ENCODE assay signal across 13 cellular contexts in genomic region chr13:114115796-114116195, GRCh38. TPM values are rescaled to one million over a fixed set of nuclear protein-coding genes. Genes with fewer than 3 reads are reported as not detected.
DNase-seq lines count a peak whose midpoint lies in the region; TF ChIP-seq lines count a peak whose summit lies in the region.
"Had no signal": no experiment of that assay in that cellular context is flagged by ENCODE, and none has a peak within 500 bp of the region (broad histone marks: within the 10 kb centered on the region; RNA-seq: fewer than 3 reads in every experiment).

No MANE protein-coding gene starts in this region.

- H4K20me1 ChIP-seq in mammary epithelial cell (ENCODE audit: insufficient read depth, low read length) = no peaks in the 10 kb centered on the region

- H3K4me3 ChIP-seq in mammary epithelial cell (replicated peaks in 1 of 3; ENCODE audit: insufficient read depth in 1 of 3, low read depth in 2 of 3, low read length in 3 of 3) = no peak overlapping the region
- H3K4me3 ChIP-seq in transverse colon = no peak overlapping the region
- H3K4me3 ChIP-seq in testis = no peak overlapping the region
- no peak overlapping the region for H3K4me3 ChIP-seq in MG63
- H3K4me3 ChIP-seq: gastrocnemius medialis had no signal

- H3K27ac Mint-ChIP-seq in MCF 10A (ENCODE audit: low read depth, unreplicated experiment) = peak overlapping the region; percentile 40
- peak overlapping the region; percentile 91 for H3K27ac Mint-ChIP-seq in activated naive CD8-positive, alpha-beta T cell
- peak overlapping the region; percentile 47 for H3K27ac Mint-ChIP-seq in mesothelial cell of epicardium

- no peak for TF ChIP-seq POLR2A in transverse colon (IDR thresholded peaks at IDR 0.05)
- no peak for TF ChIP-seq POLR2A in testis (IDR thresholded peaks at IDR 0.05)

- no peak overlapping the region for H3K9ac ChIP-seq in mammary epithelial cell (ENCODE audit: insufficient read depth, low read length)

- H3K4me1 ChIP-seq in mammary epithelial cell (ENCODE audit: insufficient read depth, low read length) (peaks cover 11% of the 10 kb centered on the region), transverse colon (peaks cover 21 to 45% (median 39%) of the 10 kb centered on the region in 4 donors), testis (peaks cover 7% of the 10 kb centered on the region)

- dilution Hi-C loops in mammary epithelial cell (cut with HindIII; ENCODE audit: low sequenced_read_pairs) = no loop called here

- BruUV-seq in MCF 10A (replicated peaks; lab: Mats Ljungman, UMichigan) = no TSS peak
- no TSS peak for BruUV-seq in mammary epithelial cell (replicated peaks; lab: Mats Ljungman, UMichigan)

- no peak overlapping the region for H3K27ac ChIP-seq in mammary epithelial cell (ENCODE audit: insufficient read depth, low read depth, low read length)
- peak overlapping the region; percentile 47 to 70 (median 63) for H3K27ac ChIP-seq in transverse colon
- no peak overlapping the region for H3K27ac ChIP-seq in testis

- no peak overlapping the region for H2AFZ ChIP-seq in mammary epithelial cell (ENCODE audit: low read depth, low read length)

- H3K79me2 ChIP-seq in mammary epithelial cell (ENCODE audit: insufficient read depth, low read length) = no peaks in the 10 kb centered on the region

- H3K4me2 ChIP-seq in mammary epithelial cell (ENCODE audit: insufficient read depth, low read depth, low read length) = no peak overlapping the region

- WGBS in mammary epithelial cell (ENCODE audit: low coverage, missing lambda C conversion rate) = 94% methylated on average over 7 of the region's 13 CpGs
- 70 to 89% methylated on average over 8 to 13 of the region's 13 CpGs for WGBS in transverse colon (ENCODE audit: low coverage in 1 of 2), 2 donors
- WGBS in testis, 2 donors = 88 to 90% methylated on average over 9 to 13 of the region's 13 CpGs

- no peak for DNase-seq in MCF 10A (ENCODE audit: unreplicated experiment)
- DNase-seq in mammary epithelial cell = no peak
- no peak for DNase-seq in mesothelial cell of epicardium (ENCODE audit: low spot score in 2 of 2, unreplicated experiment in 2 of 2)
- peak; percentile 7 for DNase-seq in transverse colon
- DNase-seq in testis = no peak
- DNase-seq in stimulated activated CD4-positive, alpha-beta T cell treated with anti-CD3 and anti-CD28 coated beads, Interleukin-2, amount 100 ng/mL, for 48 hours = no peak
- no peak for DNase-seq in MG63
- DNase-seq: C1 segment of cervical spinal cord, H7, NCI-H774, occipital lobe had no signal

- no peaks in the 10 kb centered on the region for H3K9me3 Mint-ChIP-seq in MCF 10A (ENCODE audit: unreplicated experiment)
- no peaks in the 10 kb centered on the region for H3K9me3 Mint-ChIP-seq in activated naive CD8-positive, alpha-beta T cell (ENCODE audit: low read depth)
- H3K9me3 Mint-ChIP-seq in mesothelial cell of epicardium = no peaks in the 10 kb centered on the region

- TF ChIP-seq EP300 in transverse colon (IDR thresholded peaks at IDR 0.05; ENCODE audit: low read depth) = no peak

- intact Hi-C loops in MCF 10A (cut with micrococcal nuclease) = no loop called here
- intact Hi-C loops in mammary epithelial cell (cut with micrococcal nuclease) = no loop called here
- intact Hi-C loops in transverse colon (cut with DNase I; ENCODE audit: low total_unique reads) = no loop called here
- intact Hi-C loops in testis (cut with DNase I; ENCODE audit: low total_unique reads) = no loop called here

- H3K4me3 Mint-ChIP-seq in MCF 10A (ENCODE audit: unreplicated experiment) (no peak overlapping the region), mesothelial cell of epicardium (no peak overlapping the region)
- H3K4me3 Mint-ChIP-seq in activated naive CD8-positive, alpha-beta T cell = no peak overlapping the region

- no peaks in the 10 kb centered on the region for H3K27me3 Mint-ChIP-seq in MCF 10A (ENCODE audit: insufficient read depth, unreplicated experiment)
- no peaks in the 10 kb centered on the region for H3K27me3 Mint-ChIP-seq in activated naive CD8-positive, alpha-beta T cell
- peaks cover 2% of the 10 kb centered on the region for H3K27me3 Mint-ChIP-seq in mesothelial cell of epicardium (ENCODE audit: low read depth)

- POLR2A ChIA-PET in MCF 10A (lab: Yijun Ruan, JAX) = no interaction called here

- H3K27me3 ChIP-seq in mammary epithelial cell (ENCODE audit: insufficient read depth, low read length) (no peaks in the 10 kb centered on the region), transverse colon (no peaks in the 10 kb centered on the region), testis (no peaks in the 10 kb centered on the region), MG63 (no peaks in the 10 kb centered on the region)
- H3K27me3 ChIP-seq: gastrocnemius medialis had no signal

- H3K36me3 ChIP-seq in mammary epithelial cell (ENCODE audit: insufficient read depth, low read length) (no peaks in the 10 kb centered on the region), transverse colon (no peaks in the 10 kb centered on the region), testis (ENCODE audit: low read depth, missing control alignments) (no peaks in the 10 kb centered on the region), MG63 (peaks cover 12% of the 10 kb centered on the region)
- H3K36me3 ChIP-seq: gastrocnemius medialis had no signal

- CTCF ChIA-PET in MCF 10A (lab: Yijun Ruan, JAX) (no interaction called here), mammary epithelial cell (lab: Charles Lee; ENCODE audit: low non-redundant PET) (no interaction called here)

- H3K4me1 Mint-ChIP-seq in MCF 10A (ENCODE audit: insufficient read depth, unreplicated experiment) (peaks cover 9% of the 10 kb centered on the region), mesothelial cell of epicardium (peaks cover 39% of the 10 kb centered on the region)
- peaks cover 69% of the 10 kb centered on the region for H3K4me1 Mint-ChIP-seq in activated naive CD8-positive, alpha-beta T cell (ENCODE audit: low read depth)

- in situ Hi-C loops in mammary epithelial cell (cut with MboI; ENCODE audit: low sequenced_read_pairs in 2 of 2) (no loop called here), transverse colon (cut with MboI; ENCODE audit: low pct_ligation_motif_present in 1 of 4, low pct_unique_long_range_greater_than_20kb in 1 of 4, low sequenced_read_pairs in 3 of 4) (no loop called here)

- H3K9me3 ChIP-seq in mammary epithelial cell (replicated peaks; ENCODE audit: insufficient read depth, low read length) (no peaks in the 10 kb centered on the region), transverse colon (no peaks in the 10 kb centered on the region), testis (no peaks in the 10 kb centered on the region), MG63 (no peaks in the 10 kb centered on the region)
- H3K9me3 ChIP-seq: gastrocnemius medialis had no signal

- TF ChIP-seq CTCF in MCF 10A (IDR thresholded peaks at IDR 0.05; ENCODE audit: unreplicated experiment) = no peak
- TF ChIP-seq CTCF in mammary epithelial cell (conservative IDR thresholded peaks at IDR 0.05 in 1 of 2, IDR thresholded peaks at IDR 0.05 in 1 of 2; ENCODE audit: extremely low read depth in 1 of 2, insufficient read depth in 1 of 2, low read depth in 1 of 2, low read length in 2 of 2) = no peak
- TF ChIP-seq CTCF in mesothelial cell of epicardium (IDR thresholded peaks at IDR 0.05; ENCODE audit: unreplicated experiment) = no peak
- TF ChIP-seq CTCF in transverse colon (IDR thresholded peaks at IDR 0.05) = peak in 2 of 5 experiments; percentile 2 to 7
- TF ChIP-seq CTCF in testis (IDR thresholded peaks at IDR 0.05) = no peak

- H3K36me3 Mint-ChIP-seq in MCF 10A (ENCODE audit: insufficient read depth, unreplicated experiment) (no peaks in the 10 kb centered on the region), mesothelial cell of epicardium (no peaks in the 10 kb centered on the region)
- peaks cover 4% of the 10 kb centered on the region for H3K36me3 Mint-ChIP-seq in activated naive CD8-positive, alpha-beta T cell

RNA-seq across cellular contexts. Expression of gene RASA3, which starts 16.6 kb away (rescaled TPM):
- 9.1 and 12.1 TPM in 2 replicates for total RNA-seq in MCF 10A (2022)
- 1 to 10 TPM; 5.2 to 8.4 TPM for total RNA-seq in mammary epithelial cell
- polyA plus RNA-seq in mammary epithelial cell = 4.0 TPM
- polyA minus RNA-seq in mammary epithelial cell = 2.5 TPM
- total RNA-seq in mesothelial cell of epicardium = 13.5 to 14.6 TPM (median 13.7 TPM) in 3 replicates
- total RNA-seq in transverse colon = 10 to 100 TPM in 1 of 4 donors, 1 to 10 TPM in 3; 4.4 to 15.6 (median 8.5) TPM
- 10 to 100 TPM; 16.4 to 21.6 TPM for total RNA-seq in testis
- polyA plus RNA-seq in testis (ENCODE audit: insufficient read depth, low read depth, low replicate concordance) = 13.2 TPM
- 18.8 and 21.7 TPM in 2 replicates for total RNA-seq in MG63 (2014; rRNA removed; shearing (Covaris generic); ENCODE audit: low replicate concordance)

Comparison
In these comparisons a context has a peak if more than half of its experiments do, and no peak if none do; other contexts are left out.
1. H3K27ac Mint-ChIP-seq: peak in every context shown above with its lines; median percentile 91 in activated naive CD8-positive, alpha-beta T cell; 47 in mesothelial cell of epicardium; 40 in MCF 10A.
2. H3K27ac ChIP-seq: peak in transverse colon (4 of 4); none in mammary epithelial cell (single experiment) and testis (0 of 2).